In the genomic region with DNA sequence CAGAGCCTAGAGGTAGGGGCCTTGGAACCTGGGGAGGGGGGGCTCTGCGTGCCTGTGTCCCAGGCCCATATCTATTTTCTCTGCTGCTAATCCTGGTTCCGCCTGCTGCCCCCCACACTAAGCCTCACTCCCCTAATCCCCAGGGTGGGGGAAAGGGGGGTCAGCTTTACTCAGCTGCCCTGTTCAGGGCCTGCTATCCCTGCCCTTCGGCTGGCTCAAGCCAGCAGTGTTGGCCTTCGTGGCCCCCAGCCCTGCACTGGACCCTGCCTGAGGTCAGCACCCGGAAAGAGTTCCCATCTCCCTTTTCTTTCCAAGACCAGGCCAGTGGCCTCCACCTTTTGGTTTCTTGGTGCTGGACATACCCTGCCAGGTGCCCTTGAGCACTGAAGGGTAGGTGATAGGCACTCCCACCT, we compare ENCODE assay signal across 12 cellular contexts. TPM values are rescaled to one million over a fixed set of nuclear protein-coding genes. Genes with fewer than 3 reads are reported as not detected.
DNase-seq lines count a peak whose midpoint lies in the region; ATAC-seq and TF ChIP-seq lines count a peak whose summit lies in the region.
"Had no signal": no experiment of that assay in that cellular context is flagged by ENCODE, and none has a peak within 500 bp of the region (broad histone marks: within the 10 kb centered on the region; RNA-seq: fewer than 3 reads in every experiment).

No MANE protein-coding gene starts in this region.

- peaks cover 12 to 37% (median 18%) of the 10 kb centered on the region in 11 experiments; a peak in 17 of 22 replicates for H3K36me3 ChIP-seq in BLaER1 treated with 17β-estradiol and CSF1 and Interleukin-3, amounts not matched to agents 10 nM and 100 nM
- H3K36me3 ChIP-seq in trophoblast cell (ENCODE audit: control insufficient read depth in 1 of 2, insufficient read depth in 2 of 2, low read length in 2 of 2), result peaks cover 24 to 32% of the 10 kb centered on the region in 2 experiments

- H4K91ac ChIP-seq in trophoblast cell (ENCODE audit: low read depth, low read length), result no peak overlapping the region

- H3K4ac ChIP-seq in trophoblast cell (ENCODE audit: low read depth, low read length), result peak overlapping the region; percentile 43

- H2AK5ac ChIP-seq in trophoblast cell (ENCODE audit: low read length), result no peak overlapping the region

- no peaks in the 10 kb centered on the region for H3K79me1 ChIP-seq in trophoblast cell (ENCODE audit: low read length)

- H2BK12ac ChIP-seq in trophoblast cell (ENCODE audit: low read length), result no peak overlapping the region

- H3K9me3 ChIP-seq in BLaER1 treated with 17β-estradiol and CSF1 and Interleukin-3, amounts not matched to agents 10 nM and 100 nM (replicated peaks in 1 of 11), result no peaks in the 10 kb centered on the region
- no peaks in the 10 kb centered on the region for H3K9me3 ChIP-seq in trophoblast cell (ENCODE audit: insufficient read depth, low read depth, low read length)

- H2BK120ac ChIP-seq in trophoblast cell (ENCODE audit: insufficient read depth, low read length, poor library complexity), result no peak overlapping the region

- H3K4me3 ChIP-seq in BLaER1 treated with 17β-estradiol and CSF1 and Interleukin-3, amounts not matched to agents 10 nM and 100 nM, result peak overlapping the region in 8 of 10 experiments; percentile 1 to 99 (median 54); a peak in 15 of 20 replicates
- peak overlapping the region; percentile 76 for H3K4me3 ChIP-seq in HL-60 (replicated peaks; ENCODE audit: insufficient read depth, low read length)
- H3K4me3 ChIP-seq in dorsolateral prefrontal cortex, result no peak overlapping the region
- H3K4me3 ChIP-seq in trophoblast cell (ENCODE audit: low read depth, low read length), result no peak overlapping the region
- H3K4me3 ChIP-seq: PC-9 had no signal

- H3K14ac ChIP-seq in trophoblast cell (ENCODE audit: low read length), result no peak overlapping the region

- intact Hi-C loops in dorsolateral prefrontal cortex (cut with DNase I), result no loop called here

- H4K12ac ChIP-seq in trophoblast cell (ENCODE audit: low read depth, low read length), result no peak overlapping the region

- H3K23ac ChIP-seq in trophoblast cell (ENCODE audit: low read length), result no peak overlapping the region

- no peak overlapping the region for H2AFZ ChIP-seq in trophoblast cell (ENCODE audit: insufficient read depth, low read length, poor library complexity)
- H2AFZ ChIP-seq: PC-9 had no signal

- no CpG with 5 or more reads among the region's 5 CpGs for WGBS in trophoblast cell (ENCODE audit: extremely low coverage, insufficient coverage, insufficient read length)

- no peak overlapping the region for H4K8ac ChIP-seq in trophoblast cell (ENCODE audit: low read depth, low read length)

- peaks cover 3% of the 10 kb centered on the region for H3K79me2 ChIP-seq in trophoblast cell (ENCODE audit: control insufficient read depth, insufficient read depth, low read length, poor library complexity)

- peaks cover 95 to 100% (median 100%) of the 10 kb centered on the region in 10 experiments for H3K4me1 ChIP-seq in BLaER1 treated with 17β-estradiol and CSF1 and Interleukin-3, amounts not matched to agents 10 nM and 100 nM
- H3K4me1 ChIP-seq in trophoblast cell (ENCODE audit: control insufficient read depth in 1 of 2, insufficient read depth in 2 of 2, low read length in 2 of 2), result peaks cover 11 to 20% of the 10 kb centered on the region in 2 experiments

- H3K9ac ChIP-seq in BLaER1 treated with 17β-estradiol and CSF1 and Interleukin-3, amounts not matched to agents 10 nM and 100 nM, result peak overlapping the region; percentile 41 to 97 (median 72); a peak in 21 of 22 replicates
- no peak overlapping the region for H3K9ac ChIP-seq in trophoblast cell (ENCODE audit: low read length)

- ATAC-seq in esophagus mucosa (no peak), HG02981 (IDR thresholded peaks at IDR 0.05; ENCODE audit: unreplicated experiment) (no peak)
- ATAC-seq: left colon had no signal

- no peak overlapping the region for H2BK5ac ChIP-seq in trophoblast cell (ENCODE audit: low read depth, low read length, poor library complexity)

- DNase-seq in HL-60 (ENCODE audit: low read depth in 1 of 2, low spot score in 1 of 2), result no peak
- DNase-seq in dorsolateral prefrontal cortex, result no peak
- no peak for DNase-seq in trophoblast cell
- no peak for DNase-seq in SK-N-DZ (ENCODE audit: low spot score)
- no peak for DNase-seq in effector CD8-positive, alpha-beta T cell (lab: John Stamatoyannopoulos, UW)
- DNase-seq: activated CD4-positive, CD25-positive, alpha-beta regulatory T cell; PC-9 had no signal

- H3K4me2 ChIP-seq in BLaER1 treated with 17β-estradiol and CSF1 and Interleukin-3, amounts not matched to agents 10 nM and 100 nM, result peak overlapping the region; percentile 95 to 100 (median 98)
- H3K4me2 ChIP-seq in trophoblast cell (ENCODE audit: low read length), result no peak overlapping the region
- H3K4me2 ChIP-seq: PC-9 had no signal

- no peak overlapping the region for H3K18ac ChIP-seq in trophoblast cell (ENCODE audit: low read length)

- H3K27me3 ChIP-seq in BLaER1 treated with 17β-estradiol and CSF1 and Interleukin-3, amounts not matched to agents 10 nM and 100 nM, result no peaks in the 10 kb centered on the region
- H3K27me3 ChIP-seq in HL-60 (ENCODE audit: insufficient read depth, poor library complexity, severe bottlenecking), result no peaks in the 10 kb centered on the region
- no peaks in the 10 kb centered on the region for H3K27me3 ChIP-seq in dorsolateral prefrontal cortex
- H3K27me3 ChIP-seq in trophoblast cell (ENCODE audit: insufficient read depth, low read length), result no peaks in the 10 kb centered on the region

- TF ChIP-seq CTCF in HL-60 (IDR thresholded peaks at IDR 0.05; ENCODE audit: insufficient read depth, low read length), result no peak
- no peak for TF ChIP-seq CTCF in dorsolateral prefrontal cortex (IDR thresholded peaks at IDR 0.05 in 54 of 56, conservative IDR thresholded peaks at IDR 0.05 in 2 of 56; ENCODE audit: low read depth in 1 of 56, partially characterized antibody in 56 of 56)

- peak overlapping the region; percentile 44 to 93 (median 86); a peak in 21 of 22 replicates for H3K27ac ChIP-seq in BLaER1 treated with 17β-estradiol and CSF1 and Interleukin-3, amounts not matched to agents 10 nM and 100 nM
- H3K27ac ChIP-seq in HL-60 (replicated peaks) (peak overlapping the region; percentile 94), dorsolateral prefrontal cortex (peak overlapping the region in 55 of 59 donors; percentile 28 to 99 (median 83)), trophoblast cell (ENCODE audit: low read depth, low read length) (no peak overlapping the region)
- H3K27ac ChIP-seq: PC-9 had no signal

- H4K20me1 ChIP-seq in BLaER1 treated with 17β-estradiol and CSF1 and Interleukin-3, amounts not matched to agents 10 nM and 100 nM, result peaks cover 0 to 38% (median 15%) of the 10 kb centered on the region in 11 experiments; a peak in 8 of 22 replicates

RNA-seq across cellular contexts. Expression of gene ZBTB7B, which starts 8.4 kb away (rescaled TPM):
- 10 to 100 TPM in 119 of 120 experiments, 1 to 10 TPM in 1; 10.0 to 57.9 (median 22.8) TPM for total RNA-seq in dorsolateral prefrontal cortex
- 39.8 and 42.9 TPM in 2 replicates for polyA plus RNA-seq in trophoblast cell (2013)
- polyA plus RNA-seq in SK-N-DZ (2014; cell fraction: cytosol; rRNA removed), result 4.1 and 4.9 TPM in 2 replicates
- 8.2 and 11.4 TPM in 2 replicates for polyA plus RNA-seq in SK-N-DZ (2014; cell fraction: nucleus; rRNA removed)
- 132 TPM for total RNA-seq in esophagus mucosa

RNA-seq across cellular contexts. Expression of gene LENEP, which starts 17.6 kb away (rescaled TPM):
- 1 to 10 TPM in 19 of 120 experiments, under 1 TPM in 7, not detected in 94; 0.71 to 2.7 (median 1.2) TPM for total RNA-seq in dorsolateral prefrontal cortex
- polyA plus RNA-seq in trophoblast cell (2013), result not detected in 2 replicates
- polyA plus RNA-seq in SK-N-DZ (2014; cell fraction: cytosol; rRNA removed), result not detected in 2 replicates
- polyA plus RNA-seq in SK-N-DZ (2014; cell fraction: nucleus; rRNA removed), result 0.98 TPM in 1 of 2 replicates, not detected in the other
- total RNA-seq in esophagus mucosa, result not detected

RNA-seq across cellular contexts. Expression of gene DCST2, which starts 22.6 kb away (rescaled TPM):
- total RNA-seq in dorsolateral prefrontal cortex (1 to 10 TPM in 51 of 120 experiments, under 1 TPM in 62, not detected in 7; 0.19 to 3.1 (median 0.92) TPM), esophagus mucosa (1.3 TPM)
- 0.55 and 0.56 TPM in 2 replicates for polyA plus RNA-seq in trophoblast cell (2013)
- 0.28 TPM in 1 of 2 replicates, not detected in the other for polyA plus RNA-seq in SK-N-DZ (2014; cell fraction: cytosol; rRNA removed)
- polyA plus RNA-seq in SK-N-DZ (2014; cell fraction: nucleus; rRNA removed), result 0.19 and 2.3 TPM in 2 replicates

RNA-seq across cellular contexts. Expression of gene DCST1, which starts 22.6 kb away (rescaled TPM):
- total RNA-seq in dorsolateral prefrontal cortex, result 1 to 10 TPM in 1 of 120 experiments, under 1 TPM in 15, not detected in 104; 0.14 to 1.1 (median 0.40) TPM
- 0.22 and 0.26 TPM in 2 replicates for polyA plus RNA-seq in trophoblast cell (2013)
- 0.05 TPM in 1 of 2 replicates, not detected in the other for polyA plus RNA-seq in SK-N-DZ (2014; cell fraction: cytosol; rRNA removed)
- not detected in 2 replicates for polyA plus RNA-seq in SK-N-DZ (2014; cell fraction: nucleus; rRNA removed)
- 0.32 TPM for total RNA-seq in esophagus mucosa
- total RNA-seq: progenitor cell of endocrine pancreas had no signal

RNA-seq across cellular contexts. Expression of gene FLAD1, which starts 27.9 kb away (rescaled TPM):
- 10 to 100 TPM; 16.1 to 42.6 (median 25.5) TPM for total RNA-seq in dorsolateral prefrontal cortex
- 27.3 and 32.2 TPM in 2 replicates for polyA plus RNA-seq in trophoblast cell (2013)
- polyA plus RNA-seq in SK-N-DZ (2014; cell fraction: cytosol; rRNA removed), result 133 and 172 TPM in 2 replicates
- 243 and 343 TPM in 2 replicates for polyA plus RNA-seq in SK-N-DZ (2014; cell fraction: nucleus; rRNA removed)
- total RNA-seq in esophagus mucosa, result 29.6 TPM

Comparison
In these comparisons a context has a peak if more than half of its experiments do, and no peak if none do; other contexts are left out.
1. H3K4me3 ChIP-seq: peak in BLaER1 treated with 17β-estradiol and CSF1 and Interleukin-3, amounts not matched to agents 10 nM and 100 nM (8 of 10) and HL-60 (single experiment); none in dorsolateral prefrontal cortex (0 of 59) and trophoblast cell (single experiment).